Comparison of ENCODE assay signal across 29 cellular contexts in the genomic region with DNA sequence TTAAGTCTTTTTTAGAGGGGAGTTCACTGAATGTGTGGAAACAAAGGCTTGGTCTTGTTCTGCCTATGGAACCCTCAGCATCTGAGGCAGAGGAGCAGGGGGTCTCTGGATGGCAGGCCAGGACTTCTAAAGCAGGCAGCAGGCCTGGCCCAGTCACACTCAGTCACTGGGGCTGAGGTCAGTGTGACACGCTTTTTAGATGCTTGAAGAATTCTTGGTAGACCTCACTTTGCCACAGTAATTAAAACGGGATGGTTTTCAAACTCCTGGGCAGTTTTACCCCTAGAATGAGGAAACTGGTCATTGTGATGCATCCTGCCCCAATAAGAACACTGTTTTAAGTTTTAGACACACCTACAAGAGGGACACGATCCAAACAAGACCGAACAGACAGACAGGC.
DNase-seq lines count a peak whose midpoint lies in the region; ATAC-seq, FAIRE-seq and TF ChIP-seq lines count a peak whose summit lies in the region.
"Had no signal": no experiment of that assay in that cellular context is flagged by ENCODE, and none has a peak within 500 bp of the region (broad histone marks: within the 10 kb centered on the region; RNA-seq: fewer than 3 reads in every experiment).

No MANE protein-coding gene starts in this region.

- H3K4me3 Mint-ChIP-seq in astrocyte (ENCODE audit: unreplicated experiment) = no peak overlapping the region
- H3K4me3 Mint-ChIP-seq in activated CD8-positive, alpha-beta T cell treated with anti-CD3 and anti-CD28 coated beads for 36 hours = no peak overlapping the region
- H3K4me3 Mint-ChIP-seq: CD4-positive, CD25-positive, alpha-beta regulatory T cell had no signal

- H3K4me2 ChIP-seq in astrocyte (ENCODE audit: low read length) = no peak overlapping the region

- peaks cover 16% of the 10 kb centered on the region for H3K4me1 Mint-ChIP-seq in astrocyte (ENCODE audit: low read depth, unreplicated experiment)
- H3K4me1 Mint-ChIP-seq in activated CD8-positive, alpha-beta T cell treated with anti-CD3 and anti-CD28 coated beads for 36 hours (ENCODE audit: low read depth) = no peaks in the 10 kb centered on the region

- ATAC-seq in activated CD8-positive, alpha-beta T cell treated with anti-CD3 and anti-CD28 coated beads for 36 hours = no peak
- ATAC-seq: Panc1, pancreas, right cardiac atrium had no signal

- no peak overlapping the region for H2AFZ ChIP-seq in astrocyte (ENCODE audit: low read depth, low read length)

- peak; percentile 60 for DNase-seq in ELR (ENCODE audit: low read depth)
- DNase-seq in astrocyte (ENCODE audit: low read depth) = peak; percentile 32
- peak; percentile 67 for DNase-seq in islet precursor cell
- peak; percentile 16 for DNase-seq in renal cortical epithelial cell (ENCODE audit: low read depth)
- DNase-seq in stimulated activated CD4-positive, alpha-beta T cell treated with anti-CD3 and anti-CD28 coated beads, Interleukin-12 subunit alpha, Interleukin-12 subunit beta, amount 100 ng/mL, for 4 hours = no peak
- DNase-seq in NCI-H2171 (lab: John Stamatoyannopoulos, UW) = no peak
- no peak for DNase-seq in NCI-H146 treated with DMSO at 0.1 percent for 48 hours (lab: John Stamatoyannopoulos, UW; ENCODE audit: unreplicated experiment)
- no peak for DNase-seq in activated CD8-positive, alpha-beta T cell treated with anti-CD3 and anti-CD28 coated beads for 36 hours
- DNase-seq: activated CD4-positive, CD25-positive, alpha-beta regulatory T cell treated with anti-CD3 and anti-CD28 coated beads, Interleukin-2, amount 50 U/mL, for 72 hours; activated CD8-positive, alpha-beta memory T cell treated with anti-CD3 and anti-CD28 coated beads for 24 hours; activated T-cell treated with anti-CD3 and anti-CD28 coated beads, Interleukin-2, amount 50 U/mL, for 1 hour; amniotic stem cell; CD4-positive, CD25-positive, alpha-beta regulatory T cell; GDM1; GOT3; MV-4-11; naive B cell; NCI-H146; NCI-H526; pancreas; right cardiac atrium; SJCRH30; stimulated activated CD4-positive, alpha-beta T cell treated with anti-CD3 and anti-CD28 coated beads, Interleukin-4, amount 100 ng/mL, for 24 hours; stimulated activated naive CD4-positive, alpha-beta T cell treated with Interleukin-2 at 50 U/mL for 16 hours; T-helper 1 cell had no signal

- H3K9ac ChIP-seq in astrocyte (ENCODE audit: low read length) = no peak overlapping the region

- peaks cover 3% of the 10 kb centered on the region for H3K36me3 ChIP-seq in astrocyte (ENCODE audit: insufficient read depth, low read length)
- H3K36me3 ChIP-seq: pancreas, SJCRH30, thoracic aorta had no signal

- no peaks in the 10 kb centered on the region for H3K27me3 Mint-ChIP-seq in astrocyte (ENCODE audit: low read depth, unreplicated experiment)
- no peaks in the 10 kb centered on the region for H3K27me3 Mint-ChIP-seq in activated CD8-positive, alpha-beta T cell treated with anti-CD3 and anti-CD28 coated beads for 36 hours
- H3K27me3 Mint-ChIP-seq: CD4-positive, CD25-positive, alpha-beta regulatory T cell; naive B cell had no signal

- no peaks in the 10 kb centered on the region for H3K79me2 ChIP-seq in astrocyte (ENCODE audit: insufficient read depth, low read length)

- no peak overlapping the region for H3K4me3 ChIP-seq in astrocyte (ENCODE audit: insufficient read depth, low read depth, low read length)
- H3K4me3 ChIP-seq: pancreas, SJCRH30, thoracic aorta had no signal

- H3K27me3 ChIP-seq in astrocyte (ENCODE audit: insufficient read depth, low read length) = no peaks in the 10 kb centered on the region
- H3K27me3 ChIP-seq: pancreas, SJCRH30 had no signal

- peaks cover 3% of the 10 kb centered on the region for H3K36me3 Mint-ChIP-seq in astrocyte (ENCODE audit: low read depth, unreplicated experiment)
- H3K36me3 Mint-ChIP-seq in activated CD8-positive, alpha-beta T cell treated with anti-CD3 and anti-CD28 coated beads for 36 hours (ENCODE audit: low read depth) = no peaks in the 10 kb centered on the region

- no peaks in the 10 kb centered on the region for H4K20me1 ChIP-seq in astrocyte (ENCODE audit: insufficient read depth, low read length)

- FAIRE-seq in astrocyte (lab: Jason Lieb, UNC) = no peak
- FAIRE-seq: endothelial cell of umbilical vein, pancreas, TTC549 had no signal

- CTCF ChIA-PET in activated CD8-positive, alpha-beta T cell treated with anti-CD3 and anti-CD28 coated beads for 36 hours (lab: Charles Lee) = no interaction called here

- intact Hi-C loops in activated CD8-positive, alpha-beta T cell treated with anti-CD3 and anti-CD28 coated beads for 36 hours (cut with micrococcal nuclease) = no loop called here

- no peaks in the 10 kb centered on the region for H3K9me3 ChIP-seq in astrocyte (ENCODE audit: insufficient read depth, low read depth, low read length)
- H3K9me3 ChIP-seq: pancreas, SJCRH30, thoracic aorta had no signal

- TF ChIP-seq CTCF in astrocyte (IDR thresholded peaks at IDR 0.05; ENCODE audit: insufficient read depth, low read depth, low read length) = no peak
- TF ChIP-seq CTCF in activated CD8-positive, alpha-beta T cell treated with anti-CD3 and anti-CD28 coated beads for 36 hours (IDR thresholded peaks at IDR 0.05) = no peak

- no peaks in the 10 kb centered on the region for H3K4me1 ChIP-seq in astrocyte (ENCODE audit: insufficient read depth, low read length)
- H3K4me1 ChIP-seq: pancreas, SJCRH30 had no signal

- H3K9me3 Mint-ChIP-seq in astrocyte (ENCODE audit: unreplicated experiment) = peaks cover 2% of the 10 kb centered on the region
- no peaks in the 10 kb centered on the region for H3K9me3 Mint-ChIP-seq in activated CD8-positive, alpha-beta T cell treated with anti-CD3 and anti-CD28 coated beads for 36 hours
- H3K9me3 Mint-ChIP-seq: CD4-positive, CD25-positive, alpha-beta regulatory T cell had no signal

- H3K27ac Mint-ChIP-seq in astrocyte (ENCODE audit: unreplicated experiment) = no peak overlapping the region
- no peak overlapping the region for H3K27ac Mint-ChIP-seq in activated CD8-positive, alpha-beta T cell treated with anti-CD3 and anti-CD28 coated beads for 36 hours
- H3K27ac Mint-ChIP-seq: CD4-positive, CD25-positive, alpha-beta regulatory T cell had no signal

- POLR2A ChIA-PET in activated CD8-positive, alpha-beta T cell treated with anti-CD3 and anti-CD28 coated beads for 36 hours (lab: Charles Lee) = no interaction called here

- no peak overlapping the region for H3K27ac ChIP-seq in astrocyte (ENCODE audit: low read depth, low read length)
- H3K27ac ChIP-seq: pancreas, SJCRH30, thoracic aorta had no signal

Comparison
In these comparisons a context has a peak if more than half of its experiments do, and no peak if none do; other contexts are left out.
1. DNase-seq: peak in ELR (single experiment), astrocyte (single experiment), islet precursor cell (single experiment) and renal cortical epithelial cell (single experiment); none in stimulated activated CD4-positive, alpha-beta T cell treated with anti-CD3 and anti-CD28 coated beads, Interleukin-12 subunit alpha, Interleukin-12 subunit beta, amount 100 ng/mL, for 4 hours (single experiment), NCI-H2171 (single experiment), NCI-H146 treated with DMSO at 0.1 percent for 48 hours (single experiment) and activated CD8-positive, alpha-beta T cell treated with anti-CD3 and anti-CD28 coated beads for 36 hours (single experiment).